Comparison of ENCODE assay signal across 20 cellular contexts in genomic region chr11:100560606-100561005, GRCh38.
"Had no signal": no experiment of that assay in that cellular context is flagged by ENCODE, and none has a peak within 500 bp of the region (broad histone marks: within the 10 kb centered on the region; RNA-seq: fewer than 3 reads in every experiment).

No MANE protein-coding gene starts in this region.

- H3K4me1 ChIP-seq: right lobe of liver, thyroid gland had no signal

- H3K4me3 ChIP-seq: ovary, psoas muscle, right lobe of liver, stomach, thyroid gland, vagina had no signal

- H3K9me3 ChIP-seq: ovary, psoas muscle, right lobe of liver, stomach, thyroid gland, vagina had no signal

- ATAC-seq: effector memory CD8-positive, alpha-beta T cell; naive thymus-derived CD4-positive, alpha-beta T cell; psoas muscle; right lobe of liver; stimulated activated effector memory CD8-positive, alpha-beta T cell treated with anti-CD3 and anti-CD28 coated beads, Interleukin-12 subunit alpha, Interleukin-12 subunit beta, amount 100 ng/mL, for 72 hours had no signal

- H3K27ac ChIP-seq: ovary, psoas muscle, right lobe of liver, stomach, vagina had no signal

- H3K27me3 ChIP-seq: ovary, right lobe of liver, stomach, thyroid gland, vagina had no signal

- H3K36me3 Mint-ChIP-seq: naive thymus-derived CD4-positive, alpha-beta T cell; stimulated activated effector memory CD8-positive, alpha-beta T cell treated with anti-CD3 and anti-CD28 coated beads, Interleukin-12 subunit alpha, Interleukin-12 subunit beta, amount 100 ng/mL, for 72 hours had no signal

- H3K27me3 Mint-ChIP-seq: effector memory CD8-positive, alpha-beta T cell; naive thymus-derived CD4-positive, alpha-beta T cell had no signal

- H3K9me3 Mint-ChIP-seq: nephron progenitor cell had no signal

- H3K36me3 ChIP-seq: ovary, right lobe of liver, stomach, thyroid gland, vagina had no signal

- H3K4me3 Mint-ChIP-seq: effector memory CD8-positive, alpha-beta T cell; naive thymus-derived CD4-positive, alpha-beta T cell; nephron progenitor cell; stimulated activated effector memory CD8-positive, alpha-beta T cell treated with anti-CD3 and anti-CD28 coated beads, Interleukin-12 subunit alpha, Interleukin-12 subunit beta, amount 100 ng/mL, for 72 hours had no signal

- H3K4me1 Mint-ChIP-seq: naive thymus-derived CD4-positive, alpha-beta T cell; nephron progenitor cell; stimulated activated effector memory CD8-positive, alpha-beta T cell treated with anti-CD3 and anti-CD28 coated beads, Interleukin-12 subunit alpha, Interleukin-12 subunit beta, amount 100 ng/mL, for 72 hours had no signal

- DNase-seq: cortex of kidney; effector memory CD8-positive, alpha-beta T cell; erythroblast; mesendoderm; midbrain; naive thymus-derived CD4-positive, alpha-beta T cell; nephron progenitor cell; occipital lobe; ovary; posterior cingulate gyrus; psoas muscle; right lobe of liver; stimulated activated CD4-positive, alpha-beta T cell treated with anti-CD3 and anti-CD28 coated beads, Interleukin-2, amount 100 ng/mL, for 24 hours; stimulated activated CD4-positive, alpha-beta T cell treated with anti-CD3 and anti-CD28 coated beads, Interleukin-4, amount 100 ng/mL, for 24 hours; stimulated activated naive CD4-positive, alpha-beta T cell treated with Interleukin-2 at 50 U/mL for 16 hours; stomach; thyroid gland; trophoblast cell had no signal

- H3K27ac Mint-ChIP-seq: effector memory CD8-positive, alpha-beta T cell; naive thymus-derived CD4-positive, alpha-beta T cell; nephron progenitor cell; stimulated activated effector memory CD8-positive, alpha-beta T cell treated with anti-CD3 and anti-CD28 coated beads, Interleukin-12 subunit alpha, Interleukin-12 subunit beta, amount 100 ng/mL, for 72 hours had no signal
